ENCODE assay signal across 13 cellular contexts in genomic region chr9:89486681-89487080, GRCh38. TPM values are rescaled to one million over a fixed set of nuclear protein-coding genes. Genes with fewer than 3 reads are reported as not detected.
DNase-seq lines count a peak whose midpoint lies in the region; ATAC-seq and TF ChIP-seq lines count a peak whose summit lies in the region.
"Had no signal": no experiment of that assay in that cellular context is flagged by ENCODE, and none has a peak within 500 bp of the region (broad histone marks: within the 10 kb centered on the region; RNA-seq: fewer than 3 reads in every experiment).

No MANE protein-coding gene starts in this region.

- no peak for TF ChIP-seq CTCF in Loucy (conservative IDR thresholded peaks at IDR 0.05; ENCODE audit: low read length)
- TF ChIP-seq CTCF in heart left ventricle (IDR thresholded peaks at IDR 0.05), result no peak

- CTCF ChIA-PET in activated CD4-positive, alpha-beta T cell treated with anti-CD3 and anti-CD28 coated beads, Interleukin-2, amount 10 ng/mL, durations not matched to agents 7 days and 5 days (lab: Charles Lee), result interaction anchor here (1.3 to 2.5 kb wide), 2 partner anchors 10 to 62 kb away, joined by 4 to 6 read pairs; no protein-coding TSS in a partner anchor

- peak overlapping the region; percentile 26 for H3K27ac ChIP-seq in skeletal muscle tissue (ENCODE audit: low read depth, low read length)
- H3K27ac ChIP-seq in heart left ventricle, result peak overlapping the region in 1 of 12 donors; percentile 4
- H3K27ac ChIP-seq: hepatocyte, upper lobe of left lung had no signal

- ATAC-seq in GM18858 (IDR thresholded peaks at IDR 0.05; ENCODE audit: unreplicated experiment) (no peak), heart left ventricle (no peak)

- DNase-seq in activated CD4-positive, alpha-beta T cell treated with anti-CD3 and anti-CD28 coated beads, Interleukin-2, amount 10 ng/mL, durations not matched to agents 7 days and 5 days, result no peak
- no peak for DNase-seq in activated CD4-positive, alpha-beta T cell treated with anti-CD3 and anti-CD28 coated beads for 48 hours
- no peak for DNase-seq in activated naive CD8-positive, alpha-beta T cell treated with anti-CD3 and anti-CD28 coated beads for 36 hours
- no peak for DNase-seq in Kasumi-1 (lab: John Stamatoyannopoulos, UW)
- DNase-seq in heart left ventricle, result no peak
- DNase-seq: aorta; NCI-H2029; stimulated activated naive CD4-positive, alpha-beta T cell; upper lobe of left lung had no signal

- no peaks in the 10 kb centered on the region for H3F3A ChIP-seq in Loucy (ENCODE audit: low read depth)

- H3K4me1 ChIP-seq in Loucy (ENCODE audit: insufficient read depth, low read length, poor library complexity, severe bottlenecking) (peaks cover 84% of the 10 kb centered on the region), skeletal muscle tissue (ENCODE audit: control insufficient read depth in 3 of 3, insufficient read depth in 3 of 3, low read length in 3 of 3) (peaks cover 55 to 65% (median 60%) of the 10 kb centered on the region in 3 donors), heart left ventricle (peaks cover 0 to 88% (median 4%) of the 10 kb centered on the region in 12 donors)

- POLR2A ChIA-PET in activated CD4-positive, alpha-beta T cell treated with anti-CD3 and anti-CD28 coated beads, Interleukin-2, amount 10 ng/mL, durations not matched to agents 7 days and 5 days (lab: Charles Lee), result interaction anchor here (0.9 kb wide), 1 partner anchor 9 kb away, joined by 5 read pairs; no protein-coding TSS in a partner anchor

- H3K9me2 ChIP-seq in Loucy (replicated peaks; ENCODE audit: low read depth, low read length), result no peaks in the 10 kb centered on the region

- no peaks in the 10 kb centered on the region for H3K9me3 Mint-ChIP-seq in activated CD4-positive, alpha-beta T cell treated with anti-CD3 and anti-CD28 coated beads, Interleukin-2, amount 10 ng/mL, durations not matched to agents 7 days and 5 days
- peaks cover 6% of the 10 kb centered on the region for H3K9me3 Mint-ChIP-seq in activated naive CD8-positive, alpha-beta T cell treated with anti-CD3 and anti-CD28 coated beads for 36 hours

- peaks cover 23% of the 10 kb centered on the region; the same call in 1 of the 2 replicates for H3K36me3 ChIP-seq in Loucy (ENCODE audit: insufficient read depth, low read length)
- no peaks in the 10 kb centered on the region for H3K36me3 ChIP-seq in skeletal muscle tissue (ENCODE audit: control insufficient read depth in 3 of 3, insufficient read depth in 3 of 3, low read length in 3 of 3)
- no peaks in the 10 kb centered on the region for H3K36me3 ChIP-seq in heart left ventricle
- H3K36me3 ChIP-seq: upper lobe of left lung had no signal

- H3K9ac ChIP-seq in Loucy (ENCODE audit: low read depth, low read length, poor library complexity, severe bottlenecking) (no peak overlapping the region), skeletal muscle tissue (ENCODE audit: low read depth in 1 of 3, low read length in 3 of 3) (no peak overlapping the region)

- H3K4me2 ChIP-seq in Loucy (ENCODE audit: low read depth, low read length, poor library complexity, severe bottlenecking), result peak overlapping the region; percentile 46
- H3K4me2 ChIP-seq: hepatocyte had no signal

- H3K27me3 Mint-ChIP-seq in activated CD4-positive, alpha-beta T cell treated with anti-CD3 and anti-CD28 coated beads, Interleukin-2, amount 10 ng/mL, durations not matched to agents 7 days and 5 days, result no peaks in the 10 kb centered on the region
- H3K27me3 Mint-ChIP-seq in activated naive CD8-positive, alpha-beta T cell treated with anti-CD3 and anti-CD28 coated beads for 36 hours, result no peaks in the 10 kb centered on the region

- H3K9me3 ChIP-seq in Loucy (ENCODE audit: insufficient read depth, low read depth, low read length) (no peaks in the 10 kb centered on the region), skeletal muscle tissue (ENCODE audit: control insufficient read depth in 3 of 3, low read length in 3 of 3) (no peaks in the 10 kb centered on the region), heart left ventricle (peaks cover 0 to 11% (median 0%) of the 10 kb centered on the region in 12 donors)
- H3K9me3 ChIP-seq: upper lobe of left lung had no signal

- peaks cover 99% of the 10 kb centered on the region for H3K79me2 ChIP-seq in Loucy (ENCODE audit: insufficient read depth, low read length)

- H3K36me3 Mint-ChIP-seq in activated CD4-positive, alpha-beta T cell treated with anti-CD3 and anti-CD28 coated beads, Interleukin-2, amount 10 ng/mL, durations not matched to agents 7 days and 5 days (ENCODE audit: low read depth), result peaks cover 62% of the 10 kb centered on the region
- peaks cover 63% of the 10 kb centered on the region for H3K36me3 Mint-ChIP-seq in activated naive CD8-positive, alpha-beta T cell treated with anti-CD3 and anti-CD28 coated beads for 36 hours

- intact Hi-C loops in heart left ventricle (cut with DNase I), result no loop called here

- H3K4me3 ChIP-seq in Loucy (ENCODE audit: low read length, poor library complexity, severe bottlenecking) (no peak overlapping the region), skeletal muscle tissue (ENCODE audit: low read length in 3 of 3) (no peak overlapping the region), heart left ventricle (no peak overlapping the region)
- H3K4me3 ChIP-seq: hepatocyte, upper lobe of left lung had no signal

- H3K27me3 ChIP-seq in Loucy (ENCODE audit: insufficient read depth, low read length, poor library complexity, severe bottlenecking) (no peaks in the 10 kb centered on the region), skeletal muscle tissue (ENCODE audit: control insufficient read depth in 3 of 3, insufficient read depth in 3 of 3, low read length in 3 of 3) (no peaks in the 10 kb centered on the region), heart left ventricle (no peaks in the 10 kb centered on the region)
- H3K27me3 ChIP-seq: hepatocyte, upper lobe of left lung had no signal

- no peak for TF ChIP-seq POLR2A in heart left ventricle (IDR thresholded peaks at IDR 0.05)

- H3K4me1 Mint-ChIP-seq in activated CD4-positive, alpha-beta T cell treated with anti-CD3 and anti-CD28 coated beads, Interleukin-2, amount 10 ng/mL, durations not matched to agents 7 days and 5 days, result peaks cover 93% of the 10 kb centered on the region
- peaks cover 88% of the 10 kb centered on the region for H3K4me1 Mint-ChIP-seq in activated naive CD8-positive, alpha-beta T cell treated with anti-CD3 and anti-CD28 coated beads for 36 hours

- H3K4me3 Mint-ChIP-seq in activated CD4-positive, alpha-beta T cell treated with anti-CD3 and anti-CD28 coated beads, Interleukin-2, amount 10 ng/mL, durations not matched to agents 7 days and 5 days, result peak overlapping the region; percentile 9
- no peak overlapping the region for H3K4me3 Mint-ChIP-seq in activated naive CD8-positive, alpha-beta T cell treated with anti-CD3 and anti-CD28 coated beads for 36 hours

- H3K27ac Mint-ChIP-seq in activated CD4-positive, alpha-beta T cell treated with anti-CD3 and anti-CD28 coated beads, Interleukin-2, amount 10 ng/mL, durations not matched to agents 7 days and 5 days, result peak overlapping the region; percentile 20
- H3K27ac Mint-ChIP-seq in activated naive CD8-positive, alpha-beta T cell treated with anti-CD3 and anti-CD28 coated beads for 36 hours, result peak overlapping the region; percentile 59

- peaks cover 96% of the 10 kb centered on the region for H4K20me1 ChIP-seq in Loucy (ENCODE audit: insufficient read depth, low read length, poor library complexity, severe bottlenecking)

- H2AFZ ChIP-seq in Loucy (ENCODE audit: low read length), result no peak overlapping the region
- H2AFZ ChIP-seq: hepatocyte had no signal

RNA-seq across cellular contexts. Expression of gene SEMA4D, which starts 11.2 kb away (rescaled TPM):
- total RNA-seq in activated CD4-positive, alpha-beta T cell treated with anti-CD3 and anti-CD28 coated beads, Interleukin-2, amount 10 ng/mL, durations not matched to agents 7 days and 5 days, result 100 to 1,000 TPM; 334 to 336 TPM
- 100 to 1,000 TPM; 239 to 245 TPM for total RNA-seq in activated naive CD8-positive, alpha-beta T cell treated with anti-CD3 and anti-CD28 coated beads for 36 hours
- total RNA-seq in skeletal muscle tissue (14.6 TPM), heart left ventricle (10 to 100 TPM; 12.8 to 59.8 (median 20.3) TPM)
- polyA plus RNA-seq in heart left ventricle, result 1 to 10 TPM; 4.0 to 8.1 TPM
